Comparison of ENCODE assay signal across 8 cellular contexts in the genomic region with DNA sequence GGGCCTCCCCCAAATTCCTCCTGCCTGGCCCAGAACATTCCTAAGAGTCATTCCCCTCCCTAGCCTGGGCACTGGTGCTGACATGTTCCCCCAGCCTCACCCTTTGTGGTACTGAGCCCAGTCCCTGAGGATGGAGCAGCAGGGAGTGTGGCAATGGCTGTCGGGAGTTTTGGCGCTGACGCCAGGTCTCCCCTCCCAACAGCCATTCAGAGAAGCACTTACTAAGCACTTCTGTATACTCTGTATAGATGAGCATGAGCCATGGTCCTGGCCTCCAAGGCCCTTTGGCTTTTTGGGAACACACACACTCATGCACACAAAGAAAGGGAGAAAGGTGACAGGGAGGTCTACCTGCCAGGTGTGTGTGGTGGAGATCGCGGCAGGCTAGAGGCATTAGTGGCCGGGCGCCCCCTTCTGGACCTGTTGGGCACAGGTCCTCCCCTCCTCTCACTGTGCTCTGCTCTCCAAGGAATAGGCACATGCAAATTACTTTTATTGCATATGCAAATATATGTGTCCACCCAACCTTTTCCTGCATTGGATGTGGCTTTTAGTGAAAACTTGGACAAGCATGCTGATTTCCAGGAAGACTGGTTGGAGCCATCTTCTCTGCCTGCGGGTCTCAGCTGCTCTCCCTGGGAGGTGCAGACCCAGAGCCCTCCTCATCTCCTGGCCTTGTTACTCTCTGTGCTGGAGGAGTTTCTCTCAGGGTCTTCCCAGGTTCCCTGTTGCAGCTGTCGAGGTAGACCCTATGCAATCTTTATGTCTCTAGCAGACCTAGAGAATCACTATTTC. TPM values are rescaled to one million over a fixed set of nuclear protein-coding genes. Genes with fewer than 3 reads are reported as not detected.
DNase-seq lines count a peak whose midpoint lies in the region; ATAC-seq and TF ChIP-seq lines count a peak whose summit lies in the region.

No MANE protein-coding gene starts in this region.

- H3K27me3 ChIP-seq in BE2C (no peaks in the 10 kb centered on the region), H9 (ENCODE audit: insufficient read depth, low read length) (no peaks in the 10 kb centered on the region), heart left ventricle (no peaks in the 10 kb centered on the region)

- H3T11ph ChIP-seq in H9 (ENCODE audit: low read length): no peak overlapping the region

- no peak overlapping the region for H3K18ac ChIP-seq in H9 (ENCODE audit: insufficient read length, low read depth, low read length)

- no peak overlapping the region for H2AK5ac ChIP-seq in H9 (ENCODE audit: insufficient read length, low read length)

- H3K4me3 Mint-ChIP-seq in H9: no peak overlapping the region
- no peak overlapping the region for H3K4me3 Mint-ChIP-seq in activated naive CD8-positive, alpha-beta T cell treated with anti-CD3 and anti-CD28 coated beads for 36 hours

- POLR2A ChIA-PET in RWPE1 (lab: Yijun Ruan, JAX; ENCODE audit: low non-redundant PET): no interaction called here

- H3K4me3 ChIP-seq in BE2C (ENCODE audit: low read depth, low read length): no peak overlapping the region
- H3K4me3 ChIP-seq in heart left ventricle: no peak overlapping the region

- peak; percentile 50 to 78 (median 66) for ATAC-seq in heart left ventricle
- peak; percentile 62 for ATAC-seq in sciatic nerve
- no peak for ATAC-seq in HG02763 (IDR thresholded peaks at IDR 0.05; ENCODE audit: unreplicated experiment)
- no peak for ATAC-seq in GM19452 (IDR thresholded peaks at IDR 0.05; ENCODE audit: unreplicated experiment)

- TF ChIP-seq CTCF in BE2C (IDR thresholded peaks at IDR 0.05; ENCODE audit: low read depth, low read length) (peak; percentile 70), H9 (conservative IDR thresholded peaks at IDR 0.05) (peak; percentile 98), RWPE1 (conservative IDR thresholded peaks at IDR 0.05; ENCODE audit: low read depth) (peak; percentile 91), heart left ventricle (IDR thresholded peaks at IDR 0.05) (peak; percentile 69 to 86 (median 76))

- H3K79me1 ChIP-seq in H9 (ENCODE audit: insufficient read depth, low read depth, low read length, poor library complexity, severe bottlenecking): no peaks in the 10 kb centered on the region

- no peak overlapping the region for H3K27ac ChIP-seq in H9 (ENCODE audit: insufficient read length, low read depth, low read length)
- H3K27ac ChIP-seq in RWPE1: peak overlapping the region; percentile 90
- H3K27ac ChIP-seq in heart left ventricle: no peak overlapping the region

- no peak overlapping the region for H3K14ac ChIP-seq in H9 (ENCODE audit: insufficient read depth, low read length)

- H3K36me3 ChIP-seq in BE2C (no peaks in the 10 kb centered on the region), heart left ventricle (peaks cover 0 to 61% (median 43%) of the 10 kb centered on the region in 9 donors)

- no peaks in the 10 kb centered on the region for H3K27me3 Mint-ChIP-seq in H9 (ENCODE audit: low read depth)
- H3K27me3 Mint-ChIP-seq in activated naive CD8-positive, alpha-beta T cell treated with anti-CD3 and anti-CD28 coated beads for 36 hours: no peaks in the 10 kb centered on the region

- H4K20me1 ChIP-seq in H9 (ENCODE audit: control insufficient read depth, insufficient read depth, insufficient read length): no peaks in the 10 kb centered on the region

- no peaks in the 10 kb centered on the region for H3K9me3 Mint-ChIP-seq in H9
- no peaks in the 10 kb centered on the region for H3K9me3 Mint-ChIP-seq in activated naive CD8-positive, alpha-beta T cell treated with anti-CD3 and anti-CD28 coated beads for 36 hours

- TF ChIP-seq POLR2A in heart left ventricle (IDR thresholded peaks at IDR 0.05): no peak

- H2BK5ac ChIP-seq in H9 (ENCODE audit: insufficient read length, low read length): no peak overlapping the region

- no peak overlapping the region for H2BK15ac ChIP-seq in H9 (ENCODE audit: low read depth, low read length)

- H3K27ac Mint-ChIP-seq in H9: peak overlapping the region; percentile 18 to 90 (median 40); a peak in 3 of 7 replicates
- no peak overlapping the region for H3K27ac Mint-ChIP-seq in activated naive CD8-positive, alpha-beta T cell treated with anti-CD3 and anti-CD28 coated beads for 36 hours

- CTCF ChIA-PET in RWPE1 (lab: Yijun Ruan, JAX): interaction anchor here (0.6 to 1.6 kb wide), 14 partner anchors 8 to 315 kb away, joined by 3 to 7 read pairs (median 4); partner anchors contain the start of genes CHRNE and GLTPD2

- H3K79me2 ChIP-seq in H9 (ENCODE audit: insufficient read depth, low read length): no peaks in the 10 kb centered on the region

- no peak overlapping the region for H3K4me2 ChIP-seq in H9 (ENCODE audit: insufficient read depth, insufficient read length, low read length)

- H3K4ac ChIP-seq in H9 (ENCODE audit: low read depth, low read length): no peak overlapping the region

- no peak overlapping the region for H3K56ac ChIP-seq in H9 (ENCODE audit: insufficient read length, low read depth, low read length)

- H2BK12ac ChIP-seq in H9 (ENCODE audit: insufficient read length, low read depth, low read length): no peak overlapping the region

- no peak overlapping the region for H4K8ac ChIP-seq in H9 (replicated peaks; ENCODE audit: insufficient read length, low read depth, low read length)

- intact Hi-C loops in heart left ventricle (cut with DNase I) (loop anchor here in 8 of 10 donors (2.0 to 10.0 kb wide), 7 partner anchors 45 to 317 kb away; partner anchors contain the start of genes CXCL16 (in 2 of the 8), MED11 (in 2 of the 8), MINK1 (in 2 of the 8) and ZMYND15 (in 2 of the 8)), sciatic nerve (cut with DNase I) (loop anchor here (5.0 to 10.0 kb wide), 2 partner anchors 35 to 147 kb away; partner anchors contain the start of genes CXCL16, MED11 and ZMYND15)

- no peaks in the 10 kb centered on the region for H3K9me3 ChIP-seq in BE2C
- H3K9me3 ChIP-seq in H9 (ENCODE audit: control insufficient read depth, low read depth, low read length): no peaks in the 10 kb centered on the region
- no peaks in the 10 kb centered on the region for H3K9me3 ChIP-seq in heart left ventricle

- H4K5ac ChIP-seq in H9 (ENCODE audit: insufficient read length, low read depth, low read length): no peak overlapping the region

- no CpG with 5 or more reads among the region's 9 CpGs for WGBS in H9 (ENCODE audit: extremely low coverage, insufficient read length, low lambda C conversion rate)
- 37 to 47% (median 39%) methylated on average over 9 of the region's 9 CpGs for WGBS in heart left ventricle, 4 donors

- no peaks in the 10 kb centered on the region for H3K23me2 ChIP-seq in H9 (ENCODE audit: insufficient read length, low read depth, low read length, poor library complexity, severe bottlenecking)

- H2BK120ac ChIP-seq in H9 (ENCODE audit: low read depth, low read length, poor library complexity, severe bottlenecking): no peak overlapping the region

- H3K4me1 ChIP-seq in BE2C: no peaks in the 10 kb centered on the region
- H3K4me1 ChIP-seq in H9 (ENCODE audit: insufficient read depth, low read length): no peaks in the 10 kb centered on the region
- peaks cover 0 to 26% (median 0%) of the 10 kb centered on the region in 12 donors for H3K4me1 ChIP-seq in heart left ventricle

- peak; percentile 52 for DNase-seq in BE2C
- DNase-seq in H9: peak; percentile 88
- peak; percentile 57 for DNase-seq in RWPE1 (ENCODE audit: low spot score)
- DNase-seq in activated naive CD8-positive, alpha-beta T cell treated with anti-CD3 and anti-CD28 coated beads for 36 hours: peak; percentile 62
- peak in 3 of 5 donors; percentile 43 to 76 (median 60) for DNase-seq in heart left ventricle
- peak; percentile 76 for DNase-seq in sciatic nerve (ENCODE audit: low spot score)

- no peak overlapping the region for H2AFZ ChIP-seq in H9 (ENCODE audit: low read length)

- H3K4me1 Mint-ChIP-seq in H9: peaks cover 3 to 13% of the 10 kb centered on the region in 2 experiments
- H3K4me1 Mint-ChIP-seq in activated naive CD8-positive, alpha-beta T cell treated with anti-CD3 and anti-CD28 coated beads for 36 hours: no peaks in the 10 kb centered on the region

- peaks cover 16 to 48% (median 39%) of the 10 kb centered on the region in 3 experiments; a peak in 6 of 7 replicates for H3K36me3 Mint-ChIP-seq in H9 (ENCODE audit: insufficient read depth in 1 of 3, low read depth in 3 of 3)
- peaks cover 4% of the 10 kb centered on the region for H3K36me3 Mint-ChIP-seq in activated naive CD8-positive, alpha-beta T cell treated with anti-CD3 and anti-CD28 coated beads for 36 hours

- H3K23ac ChIP-seq in H9 (ENCODE audit: insufficient read length, low read depth, low read length): no peak overlapping the region

- no peak overlapping the region for H4K91ac ChIP-seq in H9 (ENCODE audit: insufficient read length, low read depth, low read length)

- no peak overlapping the region for H3K9ac ChIP-seq in H9 (ENCODE audit: extremely low read depth, insufficient read length, low read length)

- H2BK20ac ChIP-seq in H9 (ENCODE audit: low read depth, low read length, poor library complexity, severe bottlenecking): no peak overlapping the region

RNA-seq across cellular contexts. Expression of gene C17orf107, which starts 17.4 kb away (rescaled TPM):
- polyA plus RNA-seq in BE2C (2012; ENCODE audit: insufficient read depth, insufficient read length, low read depth): 0.52 TPM
- total RNA-seq in H9 (2021) (4.0 and 4.4 TPM in 2 replicates), heart left ventricle (1 to 10 TPM in 1 of 9 donors, under 1 TPM in 8; 0.07 to 1.3 (median 0.43) TPM), sciatic nerve (2.4 TPM)
- total RNA-seq in activated naive CD8-positive, alpha-beta T cell treated with anti-CD3 and anti-CD28 coated beads for 36 hours: 1 to 10 TPM; 2.2 to 2.3 TPM
- under 1 TPM; 0.46 to 0.69 TPM for polyA plus RNA-seq in heart left ventricle

RNA-seq across cellular contexts. Expression of gene CHRNE, which starts 20.9 kb away (rescaled TPM):
- not detected for polyA plus RNA-seq in BE2C (2012; ENCODE audit: insufficient read depth, insufficient read length, low read depth)
- total RNA-seq in H9 (2021) (0.31 and 0.61 TPM in 2 replicates), heart left ventricle (1 to 10 TPM in 2 of 9 donors, under 1 TPM in 7; 0.23 to 1.4 (median 0.48) TPM), sciatic nerve (2.3 TPM)
- under 1 TPM; 0.42 to 0.47 TPM for total RNA-seq in activated naive CD8-positive, alpha-beta T cell treated with anti-CD3 and anti-CD28 coated beads for 36 hours
- under 1 TPM; 0.27 to 0.71 TPM for polyA plus RNA-seq in heart left ventricle

RNA-seq across cellular contexts. Expression of gene MINK1, which starts 48.8 kb away (rescaled TPM):
- 55.5 TPM for polyA plus RNA-seq in BE2C (2012; ENCODE audit: insufficient read depth, insufficient read length, low read depth)
- total RNA-seq in H9 (2021) (64.3 and 68.8 TPM in 2 replicates), heart left ventricle (10 to 100 TPM; 23.1 to 55.8 (median 36.0) TPM), sciatic nerve (95.0 TPM)
- total RNA-seq in activated naive CD8-positive, alpha-beta T cell treated with anti-CD3 and anti-CD28 coated beads for 36 hours: 10 to 100 TPM; 34.7 to 37.7 TPM
- polyA plus RNA-seq in heart left ventricle: 10 to 100 TPM; 24.8 to 28.4 TPM

RNA-seq across cellular contexts. Expression of gene GP1BA, which starts 50.1 kb away (rescaled TPM):
- 0.68 TPM for polyA plus RNA-seq in BE2C (2012; ENCODE audit: insufficient read depth, insufficient read length, low read depth)
- total RNA-seq in H9 (2021) (not detected in 2 replicates), heart left ventricle (under 1 TPM in 3 of 9 donors, not detected in 6; 0.20 to 0.35 (median 0.25) TPM), sciatic nerve (not detected)
- not detected for total RNA-seq in activated naive CD8-positive, alpha-beta T cell treated with anti-CD3 and anti-CD28 coated beads for 36 hours
- under 1 TPM; 0.06 to 0.19 TPM for polyA plus RNA-seq in heart left ventricle

RNA-seq across cellular contexts. Expression of gene SLC25A11, which starts 57.9 kb away (rescaled TPM):
- 80.7 TPM for polyA plus RNA-seq in BE2C (2012; ENCODE audit: insufficient read depth, insufficient read length, low read depth)
- 74.9 and 80.6 TPM in 2 replicates for total RNA-seq in H9 (2021)
- total RNA-seq in activated naive CD8-positive, alpha-beta T cell treated with anti-CD3 and anti-CD28 coated beads for 36 hours: 10 to 100 TPM; 80.9 to 89.3 TPM
- 100 to 1,000 TPM; 146 to 282 (median 204) TPM for total RNA-seq in heart left ventricle
- 100 to 1,000 TPM; 136 to 168 TPM for polyA plus RNA-seq in heart left ventricle
- total RNA-seq in sciatic nerve: 28.3 TPM

Comparison
In these comparisons a context has a peak if more than half of its experiments do, and no peak if none do; other contexts are left out.
1. ATAC-seq: peak in heart left ventricle (4 of 4) and sciatic nerve (single experiment); none in HG02763 (single experiment) and GM19452 (single experiment).
2. Peak in every context shown above with its lines, with median percentiles within 50 percentile points of each other: DNase-seq and CTCF ChIP-seq.